Comparison of ENCODE assay signal across 24 cellular contexts in the genomic region with DNA sequence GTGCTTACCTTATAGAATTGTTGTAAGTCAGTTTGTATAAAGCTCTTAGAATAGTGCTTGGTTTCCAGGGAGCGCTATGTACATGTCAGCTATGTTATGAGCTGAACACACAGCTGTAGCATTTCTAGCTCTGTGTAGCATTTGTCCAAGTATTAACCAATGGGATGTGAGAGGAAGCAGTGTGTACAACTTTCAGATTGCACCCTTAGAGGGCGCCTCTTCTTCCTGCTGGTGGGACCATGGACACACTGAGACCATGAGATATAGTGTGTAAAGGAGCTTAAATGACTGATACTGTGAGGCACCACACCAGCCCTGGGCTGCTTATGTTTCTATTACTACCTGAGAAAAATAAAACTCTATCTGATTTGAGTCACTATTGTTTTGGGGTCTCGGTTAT.
DNase-seq lines count a peak whose midpoint lies in the region; ATAC-seq and TF ChIP-seq lines count a peak whose summit lies in the region.
"Had no signal": no experiment of that assay in that cellular context is flagged by ENCODE, and none has a peak within 500 bp of the region (broad histone marks: within the 10 kb centered on the region; RNA-seq: fewer than 3 reads in every experiment).

No MANE protein-coding gene starts in this region.

- no peaks in the 10 kb centered on the region for H3K9me3 ChIP-seq in H9 (ENCODE audit: control insufficient read depth, low read depth, low read length)
- H3K9me3 ChIP-seq in mucosa of descending colon, result no peaks in the 10 kb centered on the region
- H3K9me3 ChIP-seq: heart right ventricle, prostate gland, SJSA1, stomach, transverse colon had no signal

- no peak overlapping the region for H2AFZ ChIP-seq in H9 (ENCODE audit: low read length)

- H4K8ac ChIP-seq in H9 (replicated peaks; ENCODE audit: insufficient read length, low read depth, low read length), result no peak overlapping the region

- H3K27me3 ChIP-seq in H9 (ENCODE audit: insufficient read depth, low read length) (no peaks in the 10 kb centered on the region), brain microvascular endothelial cell (replicated peaks) (no peaks in the 10 kb centered on the region)
- H3K27me3 ChIP-seq: stomach, transverse colon had no signal

- H3K9ac ChIP-seq in H9 (ENCODE audit: extremely low read depth, insufficient read length, low read length), result no peak overlapping the region

- no peak overlapping the region for H3K18ac ChIP-seq in H9 (ENCODE audit: insufficient read length, low read depth, low read length)

- peaks cover 17 to 18% of the 10 kb centered on the region in 2 experiments for H3K4me1 Mint-ChIP-seq in H9

- H3K27ac Mint-ChIP-seq in H9, result no peak overlapping the region
- H3K27ac Mint-ChIP-seq: HFFc6; immature natural killer cell; T-helper 1 cell treated with Interleukin-12 subunit alpha and Interleukin-12 subunit beta and Interleukin-4 antibody, amounts not matched to agents 30 μg/mL and 1 μg/mL, for 36 hours had no signal

- H3K4me1 ChIP-seq in H9 (ENCODE audit: insufficient read depth, low read length), result no peaks in the 10 kb centered on the region
- H3K4me1 ChIP-seq in mucosa of descending colon (ENCODE audit: low read depth), result no peaks in the 10 kb centered on the region
- H3K4me1 ChIP-seq: prostate gland, SJSA1, stomach had no signal

- DNase-seq in DMS 273 (lab: John Stamatoyannopoulos, UW; ENCODE audit: unreplicated experiment) (peak; percentile 28), DMS 273 treated with DMSO at 0.1 percent for 48 hours (lab: John Stamatoyannopoulos, UW) (no peak), H9 (no peak), OCI-M1 (lab: John Stamatoyannopoulos, UW) (peak; percentile 30), mucosa of descending colon (no peak), brain microvascular endothelial cell (no peak)
- DNase-seq: activated gamma-delta T cell; activated T-cell treated with anti-CD3 and anti-CD28 coated beads for 4 hours; Calu3; heart right ventricle; HFFc6; immature natural killer cell; NCI-H1436; NCI-H510A; stimulated activated CD4-positive, alpha-beta T cell treated with anti-CD3 and anti-CD28 coated beads, Interleukin-2, amount 100 ng/mL, for 48 hours; stomach; transverse colon had no signal

- no peak overlapping the region for H3K56ac ChIP-seq in H9 (ENCODE audit: insufficient read length, low read depth, low read length)

- TF ChIP-seq CTCF in H9 (conservative IDR thresholded peaks at IDR 0.05) (peak; percentile 48; the same call in 2 of the 3 replicates), mucosa of descending colon (IDR thresholded peaks at IDR 0.05) (no peak), brain microvascular endothelial cell (IDR thresholded peaks at IDR 0.05; ENCODE audit: low read depth, low read length, missing control alignments) (no peak)

- in situ Hi-C loops in brain microvascular endothelial cell (cut with HindIII; ENCODE audit: low pct_ligation_motif_present, low sequenced_read_pairs), result no loop called here

- no peak overlapping the region for H2BK120ac ChIP-seq in H9 (ENCODE audit: low read depth, low read length, poor library complexity, severe bottlenecking)

- H3K4ac ChIP-seq in H9 (ENCODE audit: low read depth, low read length), result no peak overlapping the region

- H3K23me2 ChIP-seq in H9 (ENCODE audit: insufficient read length, low read depth, low read length, poor library complexity, severe bottlenecking), result no peaks in the 10 kb centered on the region

- H3K9me3 Mint-ChIP-seq in H9, result no peaks in the 10 kb centered on the region
- H3K9me3 Mint-ChIP-seq: T-helper 1 cell treated with Interleukin-12 subunit alpha and Interleukin-12 subunit beta and Interleukin-4 antibody, amounts not matched to agents 30 μg/mL and 1 μg/mL, for 36 hours had no signal

- no peak overlapping the region for H2BK12ac ChIP-seq in H9 (ENCODE audit: insufficient read length, low read depth, low read length)

- intact Hi-C loops in mucosa of descending colon (cut with DNase I, micrococcal nuclease), result no loop called here

- no peak overlapping the region for H4K91ac ChIP-seq in H9 (ENCODE audit: insufficient read length, low read depth, low read length)

- H2BK20ac ChIP-seq in H9 (ENCODE audit: low read depth, low read length, poor library complexity, severe bottlenecking), result no peak overlapping the region

- H4K20me1 ChIP-seq in H9 (ENCODE audit: control insufficient read depth, insufficient read depth, insufficient read length), result no peaks in the 10 kb centered on the region

- H3K23ac ChIP-seq in H9 (ENCODE audit: insufficient read length, low read depth, low read length), result no peak overlapping the region

- no peaks in the 10 kb centered on the region for H3K27me3 Mint-ChIP-seq in H9 (ENCODE audit: low read depth)

- H3K4me3 Mint-ChIP-seq in H9, result no peak overlapping the region
- H3K4me3 Mint-ChIP-seq: HFFc6; immature natural killer cell; T-helper 1 cell treated with Interleukin-12 subunit alpha and Interleukin-12 subunit beta and Interleukin-4 antibody, amounts not matched to agents 30 μg/mL and 1 μg/mL, for 36 hours had no signal

- ATAC-seq in mucosa of descending colon (peak; percentile 38), GM18519 (IDR thresholded peaks at IDR 0.05; ENCODE audit: low FRiP score, unreplicated experiment) (no peak), HG03571 (IDR thresholded peaks at IDR 0.05; ENCODE audit: unreplicated experiment) (no peak)
- ATAC-seq: heart right ventricle had no signal

- H2BK5ac ChIP-seq in H9 (ENCODE audit: insufficient read length, low read length), result no peak overlapping the region

- no peaks in the 10 kb centered on the region for H3K79me2 ChIP-seq in H9 (ENCODE audit: insufficient read depth, low read length)

- no peaks in the 10 kb centered on the region; a peak in 1 of 7 replicates for H3K36me3 Mint-ChIP-seq in H9 (ENCODE audit: insufficient read depth in 1 of 3, low read depth in 3 of 3)
- H3K36me3 Mint-ChIP-seq: immature natural killer cell had no signal

- no peak overlapping the region for H4K5ac ChIP-seq in H9 (ENCODE audit: insufficient read length, low read depth, low read length)

- H3K36me3 ChIP-seq in mucosa of descending colon (ENCODE audit: low read depth) (no peaks in the 10 kb centered on the region), brain microvascular endothelial cell (replicated peaks) (no peaks in the 10 kb centered on the region)
- H3K36me3 ChIP-seq: heart right ventricle, prostate gland, SJSA1, stomach, transverse colon had no signal

- no peak overlapping the region for H3K4me2 ChIP-seq in H9 (ENCODE audit: insufficient read depth, insufficient read length, low read length)
- H3K4me2 ChIP-seq: smooth muscle cell had no signal

- no CpG with 5 or more reads among the region's 3 CpGs for whole genome bisulfite sequencing in H9 (ENCODE audit: extremely low coverage, insufficient read length, low lambda C conversion rate)

- no peaks in the 10 kb centered on the region for H3K79me1 ChIP-seq in H9 (ENCODE audit: insufficient read depth, low read depth, low read length, poor library complexity, severe bottlenecking)

- no peak overlapping the region for H2BK15ac ChIP-seq in H9 (ENCODE audit: low read depth, low read length)

- no peak overlapping the region for H3T11ph ChIP-seq in H9 (ENCODE audit: low read length)

- H2AK5ac ChIP-seq in H9 (ENCODE audit: insufficient read length, low read length), result no peak overlapping the region

- no peak overlapping the region for H3K14ac ChIP-seq in H9 (ENCODE audit: insufficient read depth, low read length)

- H3K27ac ChIP-seq in H9 (ENCODE audit: insufficient read length, low read depth, low read length) (no peak overlapping the region), brain microvascular endothelial cell (no peak overlapping the region)
- H3K27ac ChIP-seq: 22Rv1, heart right ventricle, prostate gland, SJSA1, stomach, transverse colon had no signal

- no peak overlapping the region for H3K4me3 ChIP-seq in mucosa of descending colon
- no peak overlapping the region for H3K4me3 ChIP-seq in brain microvascular endothelial cell (ENCODE audit: low read depth, low read length)
- H3K4me3 ChIP-seq: heart right ventricle, prostate gland, SJSA1, smooth muscle cell, stomach, transverse colon had no signal

Comparison
In these comparisons a context has a peak if more than half of its experiments do, and no peak if none do; other contexts are left out.
1. DNase-seq: peak in DMS 273 (single experiment) and OCI-M1 (single experiment); none in DMS 273 treated with DMSO at 0.1 percent for 48 hours (single experiment), H9 (single experiment), mucosa of descending colon (0 of 3) and brain microvascular endothelial cell (single experiment).